In genomic region chr9:126907058-126907457, GRCh38 we compare ENCODE assay signal across 2 cellular contexts.
TF ChIP-seq lines count a peak whose summit lies in the region.

No MANE protein-coding gene starts in this region.

TF ChIP-seq in GM23338, 12 proteins besides CTCF, POLR2A, EP300 and RAD21:
- TF ChIP-seq, protein P1, sequence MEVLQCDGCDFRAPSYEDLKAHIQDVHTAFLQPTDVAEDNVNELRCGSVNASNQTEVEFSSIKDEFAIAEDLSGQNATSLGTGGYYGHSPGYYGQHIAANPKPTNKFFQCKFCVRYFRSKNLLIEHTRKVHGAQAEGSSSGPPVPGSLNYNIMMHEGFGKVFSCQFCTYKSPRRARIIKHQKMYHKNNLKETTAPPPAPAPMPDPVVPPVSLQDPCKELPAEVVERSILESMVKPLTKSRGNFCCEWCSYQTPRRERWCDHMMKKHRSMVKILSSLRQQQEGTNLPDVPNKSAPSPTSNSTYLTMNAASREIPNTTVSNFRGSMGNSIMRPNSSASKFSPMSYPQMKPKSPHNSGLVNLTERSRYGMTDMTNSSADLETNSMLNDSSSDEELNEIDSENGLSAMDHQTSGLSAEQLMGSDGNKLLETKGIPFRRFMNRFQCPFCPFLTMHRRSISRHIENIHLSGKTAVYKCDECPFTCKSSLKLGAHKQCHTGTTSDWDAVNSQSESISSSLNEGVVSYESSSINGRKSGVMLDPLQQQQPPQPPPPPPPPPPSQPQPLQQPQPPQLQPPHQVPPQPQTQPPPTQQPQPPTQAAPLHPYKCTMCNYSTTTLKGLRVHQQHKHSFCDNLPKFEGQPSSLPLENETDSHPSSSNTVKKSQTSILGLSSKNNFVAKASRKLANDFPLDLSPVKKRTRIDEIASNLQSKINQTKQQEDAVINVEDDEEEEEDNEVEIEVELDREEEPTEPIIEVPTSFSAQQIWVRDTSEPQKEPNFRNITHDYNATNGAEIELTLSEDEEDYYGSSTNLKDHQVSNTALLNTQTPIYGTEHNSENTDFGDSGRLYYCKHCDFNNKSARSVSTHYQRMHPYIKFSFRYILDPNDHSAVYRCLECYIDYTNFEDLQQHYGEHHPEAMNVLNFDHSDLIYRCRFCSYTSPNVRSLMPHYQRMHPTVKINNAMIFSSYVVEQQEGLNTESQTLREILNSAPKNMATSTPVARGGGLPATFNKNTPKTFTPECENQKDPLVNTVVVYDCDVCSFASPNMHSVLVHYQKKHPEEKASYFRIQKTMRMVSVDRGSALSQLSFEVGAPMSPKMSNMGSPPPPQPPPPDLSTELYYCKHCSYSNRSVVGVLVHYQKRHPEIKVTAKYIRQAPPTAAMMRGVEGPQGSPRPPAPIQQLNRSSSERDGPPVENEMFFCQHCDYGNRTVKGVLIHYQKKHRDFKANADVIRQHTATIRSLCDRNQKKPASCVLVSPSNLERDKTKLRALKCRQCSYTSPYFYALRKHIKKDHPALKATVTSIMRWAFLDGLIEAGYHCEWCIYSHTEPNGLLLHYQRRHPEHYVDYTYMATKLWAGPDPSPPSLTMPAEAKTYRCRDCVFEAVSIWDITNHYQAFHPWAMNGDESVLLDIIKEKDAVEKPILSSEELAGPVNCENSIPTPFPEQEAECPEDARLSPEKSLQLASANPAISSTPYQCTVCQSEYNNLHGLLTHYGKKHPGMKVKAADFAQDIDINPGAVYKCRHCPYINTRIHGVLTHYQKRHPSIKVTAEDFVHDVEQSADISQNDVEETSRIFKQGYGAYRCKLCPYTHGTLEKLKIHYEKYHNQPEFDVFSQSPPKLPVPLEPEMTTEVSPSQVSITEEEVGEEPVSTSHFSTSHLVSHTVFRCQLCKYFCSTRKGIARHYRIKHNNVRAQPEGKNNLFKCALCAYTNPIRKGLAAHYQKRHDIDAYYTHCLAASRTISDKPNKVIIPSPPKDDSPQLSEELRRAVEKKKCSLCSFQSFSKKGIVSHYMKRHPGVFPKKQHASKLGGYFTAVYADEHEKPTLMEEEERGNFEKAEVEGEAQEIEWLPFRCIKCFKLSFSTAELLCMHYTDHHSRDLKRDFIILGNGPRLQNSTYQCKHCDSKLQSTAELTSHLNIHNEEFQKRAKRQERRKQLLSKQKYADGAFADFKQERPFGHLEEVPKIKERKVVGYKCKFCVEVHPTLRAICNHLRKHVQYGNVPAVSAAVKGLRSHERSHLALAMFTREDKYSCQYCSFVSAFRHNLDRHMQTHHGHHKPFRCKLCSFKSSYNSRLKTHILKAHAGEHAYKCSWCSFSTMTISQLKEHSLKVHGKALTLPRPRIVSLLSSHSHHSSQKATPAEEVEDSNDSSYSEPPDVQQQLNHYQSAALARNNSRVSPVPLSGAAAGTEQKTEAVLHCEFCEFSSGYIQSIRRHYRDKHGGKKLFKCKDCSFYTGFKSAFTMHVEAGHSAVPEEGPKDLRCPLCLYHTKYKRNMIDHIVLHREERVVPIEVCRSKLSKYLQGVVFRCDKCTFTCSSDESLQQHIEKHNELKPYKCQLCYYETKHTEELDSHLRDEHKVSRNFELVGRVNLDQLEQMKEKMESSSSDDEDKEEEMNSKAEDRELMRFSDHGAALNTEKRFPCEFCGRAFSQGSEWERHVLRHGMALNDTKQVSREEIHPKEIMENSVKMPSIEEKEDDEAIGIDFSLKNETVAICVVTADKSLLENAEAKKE (CRISPR knock-in tag; IDR thresholded peaks at IDR 0.05): peak; percentile 69; the same call in 1 of the 2 replicates
- TF ChIP-seq JUNB (IDR thresholded peaks at IDR 0.05; ENCODE audit: unreplicated experiment): no peak

TF ChIP-seq in WTC11, 78 proteins besides CTCF, POLR2A, EP300 and RAD21 (continued from another document):
- TF ChIP-seq, protein P2, sequence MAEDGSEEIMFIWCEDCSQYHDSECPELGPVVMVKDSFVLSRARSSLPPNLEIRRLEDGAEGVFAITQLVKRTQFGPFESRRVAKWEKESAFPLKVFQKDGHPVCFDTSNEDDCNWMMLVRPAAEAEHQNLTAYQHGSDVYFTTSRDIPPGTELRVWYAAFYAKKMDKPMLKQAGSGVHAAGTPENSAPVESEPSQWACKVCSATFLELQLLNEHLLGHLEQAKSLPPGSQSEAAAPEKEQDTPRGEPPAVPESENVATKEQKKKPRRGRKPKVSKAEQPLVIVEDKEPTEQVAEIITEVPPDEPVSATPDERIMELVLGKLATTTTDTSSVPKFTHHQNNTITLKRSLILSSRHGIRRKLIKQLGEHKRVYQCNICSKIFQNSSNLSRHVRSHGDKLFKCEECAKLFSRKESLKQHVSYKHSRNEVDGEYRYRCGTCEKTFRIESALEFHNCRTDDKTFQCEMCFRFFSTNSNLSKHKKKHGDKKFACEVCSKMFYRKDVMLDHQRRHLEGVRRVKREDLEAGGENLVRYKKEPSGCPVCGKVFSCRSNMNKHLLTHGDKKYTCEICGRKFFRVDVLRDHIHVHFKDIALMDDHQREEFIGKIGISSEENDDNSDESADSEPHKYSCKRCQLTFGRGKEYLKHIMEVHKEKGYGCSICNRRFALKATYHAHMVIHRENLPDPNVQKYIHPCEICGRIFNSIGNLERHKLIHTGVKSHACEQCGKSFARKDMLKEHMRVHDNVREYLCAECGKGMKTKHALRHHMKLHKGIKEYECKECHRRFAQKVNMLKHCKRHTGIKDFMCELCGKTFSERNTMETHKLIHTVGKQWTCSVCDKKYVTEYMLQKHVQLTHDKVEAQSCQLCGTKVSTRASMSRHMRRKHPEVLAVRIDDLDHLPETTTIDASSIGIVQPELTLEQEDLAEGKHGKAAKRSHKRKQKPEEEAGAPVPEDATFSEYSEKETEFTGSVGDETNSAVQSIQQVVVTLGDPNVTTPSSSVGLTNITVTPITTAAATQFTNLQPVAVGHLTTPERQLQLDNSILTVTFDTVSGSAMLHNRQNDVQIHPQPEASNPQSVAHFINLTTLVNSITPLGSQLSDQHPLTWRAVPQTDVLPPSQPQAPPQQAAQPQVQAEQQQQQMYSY (CRISPR knock-in tag; IDR thresholded peaks at IDR 0.05): no peak
- TF ChIP-seq RORB (CRISPR knock-in tag; IDR thresholded peaks at IDR 0.05) (no peak), IRF2 (CRISPR knock-in tag; IDR thresholded peaks at IDR 0.05; ENCODE audit: borderline replicate concordance, low read depth) (no peak)
